In genomic region chr9:8542537-8542936, GRCh38 we compare ENCODE assay signal across 34 cellular contexts.
"Had no signal": no experiment of that assay in that cellular context is flagged by ENCODE, and none has a peak within 500 bp of the region (broad histone marks: within the 10 kb centered on the region; RNA-seq: fewer than 3 reads in every experiment).

No MANE protein-coding gene starts in this region.

- H3K27me3 ChIP-seq: ascending aorta, brain microvascular endothelial cell, breast epithelium had no signal

- H3K9me3 ChIP-seq: ascending aorta, breast epithelium had no signal

- H3K27me3 Mint-ChIP-seq: activated B cell treated with CpG ODN at 0.5 μM for 24 hours; activated CD4-positive, alpha-beta memory T cell treated with anti-CD3 and anti-CD28 coated beads for 36 hours; activated CD4-positive, alpha-beta T cell treated with anti-CD3 and anti-CD28 coated beads, Interleukin-2, amount 10 ng/mL, durations not matched to agents 24 days and 14 days; activated naive CD8-positive, alpha-beta T cell treated with anti-CD3 and anti-CD28 coated beads for 36 hours; activated T-helper 17 cell treated with anti-CD3 and anti-CD28 coated beads, Interleukin-2, amount 50 U/mL, for 72 hours had no signal

- ATAC-seq: activated CD8-positive, alpha-beta T cell treated with anti-CD3 and anti-CD28 coated beads for 36 hours; activated naive CD4-positive, alpha-beta T cell treated with anti-CD3 and anti-CD28 coated beads, Interleukin-2, amount 50 U/mL, for 72 hours; activated T-cell treated with anti-CD3 and anti-CD28 coated beads, Interleukin-2, amount 50 U/mL, for 4 hours; activated T-cell treated with anti-CD3 and anti-CD28 coated beads, Interleukin-2, amount 50 U/mL, for 72 hours; activated T-helper 17 cell treated with anti-CD3 and anti-CD28 coated beads, Interleukin-2, amount 50 U/mL, for 72 hours had no signal

- H3K27ac Mint-ChIP-seq: activated B cell treated with CpG ODN at 0.5 μM for 24 hours; activated CD4-positive, alpha-beta memory T cell treated with anti-CD3 and anti-CD28 coated beads for 36 hours; activated CD4-positive, alpha-beta T cell treated with anti-CD3 and anti-CD28 coated beads, Interleukin-2, amount 10 ng/mL, durations not matched to agents 24 days and 14 days; activated CD8-positive, alpha-beta T cell treated with anti-CD3 and anti-CD28 coated beads for 36 hours; activated naive CD4-positive, alpha-beta T cell treated with anti-CD3 and anti-CD28 coated beads for 36 hours; activated naive CD4-positive, alpha-beta T cell treated with anti-CD3 and anti-CD28 coated beads, Interleukin-2, amount 50 U/mL, for 72 hours; activated naive CD8-positive, alpha-beta T cell treated with anti-CD3 and anti-CD28 coated beads for 36 hours; activated T-helper 1 cell treated with anti-CD3 and anti-CD28 coated beads, Interleukin-12 subunit alpha, Interleukin-12 subunit beta, Interleukin-2, Interleukin-4 antibody, amounts not matched to agents 30 ng/mL and 10 ng/mL and 1 ng/mL, durations not matched to agents 14 hours and 24 hours and 36 hours; activated T-helper 17 cell treated with anti-CD3 and anti-CD28 coated beads, Interleukin-2, amount 50 U/mL, for 72 hours; T-helper 1 cell treated with Interleukin-12 subunit alpha and Interleukin-12 subunit beta and Interleukin-4 antibody, amounts not matched to agents 30 μg/mL and 1 μg/mL, for 36 hours; T-helper 2 cell treated with Interferon-gamma antibody and Interleukin-4, amounts not matched to agents 5 μg/mL and 100 μg/mL, for 36 hours had no signal

- H3K4me3 Mint-ChIP-seq: activated B cell treated with CpG ODN at 0.5 μM for 24 hours; activated CD4-positive, alpha-beta memory T cell treated with anti-CD3 and anti-CD28 coated beads for 36 hours; activated CD4-positive, alpha-beta T cell treated with anti-CD3 and anti-CD28 coated beads, Interleukin-2, amount 10 ng/mL, durations not matched to agents 24 days and 14 days; activated CD8-positive, alpha-beta T cell treated with anti-CD3 and anti-CD28 coated beads for 36 hours; activated naive CD4-positive, alpha-beta T cell treated with anti-CD3 and anti-CD28 coated beads for 36 hours; activated naive CD8-positive, alpha-beta T cell treated with anti-CD3 and anti-CD28 coated beads for 36 hours; activated T-cell treated with anti-CD3 and anti-CD28 coated beads, Interleukin-2, amount 50 U/mL, for 4 hours; activated T-cell treated with anti-CD3 and anti-CD28 coated beads, Interleukin-2, amount 50 U/mL, for 72 hours; activated T-helper 1 cell treated with anti-CD3 and anti-CD28 coated beads, Interleukin-12 subunit alpha, Interleukin-12 subunit beta, Interleukin-2, Interleukin-4 antibody, amounts not matched to agents 30 ng/mL and 10 ng/mL and 1 ng/mL, durations not matched to agents 14 hours and 24 hours and 36 hours; activated T-helper 17 cell treated with anti-CD3 and anti-CD28 coated beads, Interleukin-2, amount 50 U/mL, for 72 hours; T-helper 1 cell treated with Interleukin-12 subunit alpha and Interleukin-12 subunit beta and Interleukin-4 antibody, amounts not matched to agents 30 μg/mL and 1 μg/mL, for 36 hours; T-helper 2 cell treated with Interferon-gamma antibody and Interleukin-4, amounts not matched to agents 5 μg/mL and 100 μg/mL, for 36 hours had no signal

- DNase-seq: activated B cell treated with CpG ODN at 0.5 μM for 24 hours; activated CD4-positive, alpha-beta memory T cell treated with anti-CD3 and anti-CD28 coated beads for 36 hours; activated CD4-positive, alpha-beta T cell treated with anti-CD3 and anti-CD28 coated beads for 4 hours; activated CD4-positive, alpha-beta T cell treated with anti-CD3 and anti-CD28 coated beads, Interleukin-2, amount 10 ng/mL, durations not matched to agents 24 days and 14 days; activated CD4-positive, alpha-beta T cell treated with anti-CD3 and anti-CD28 coated beads, Interleukin-2, amount 50 U/mL, for 1 hour; activated CD4-positive, alpha-beta T cell treated with anti-CD3 and anti-CD28 coated beads, Interleukin-2, amount 50 U/mL, for 4 hours; activated CD4-positive, CD25-positive, alpha-beta regulatory T cell treated with anti-CD3 and anti-CD28 coated beads, Interleukin-2, amount 50 U/mL, for 72 hours; activated CD8-positive, alpha-beta memory T cell treated with anti-CD3 and anti-CD28 coated beads, Interleukin-2, amount 50 U/mL, for 4 hours; activated CD8-positive, alpha-beta T cell treated with anti-CD3 and anti-CD28 coated beads for 36 hours; activated effector memory CD4-positive, alpha-beta T cell treated with anti-CD3 and anti-CD28 coated beads, Interleukin-2, amount 50 U/mL, for 16 hours; activated gamma-delta T cell treated with Interleukin-2 at 50 U/mL for 16 hours; activated naive CD4-positive, alpha-beta T cell; activated naive CD4-positive, alpha-beta T cell treated with anti-CD3 and anti-CD28 coated beads for 36 hours; activated naive CD4-positive, alpha-beta T cell treated with anti-CD3 and anti-CD28 coated beads, Interleukin-2, amount 50 U/mL, for 16 hours; activated naive CD8-positive, alpha-beta T cell treated with anti-CD3 and anti-CD28 coated beads for 36 hours; activated T-cell treated with anti-CD3 and anti-CD28 coated beads for 4 hours; activated T-cell treated with anti-CD3 and anti-CD28 coated beads, Interleukin-2, amount 50 U/mL, for 1 hour; activated T-cell treated with anti-CD3 and anti-CD28 coated beads, Interleukin-2, amount 50 U/mL, for 4 hours; activated T-cell treated with anti-CD3 and anti-CD28 coated beads, Interleukin-2, amount 50 U/mL, for 72 hours; amygdala; brain microvascular endothelial cell; central memory CD4-positive, alpha-beta T cell; T-helper 1 cell; T-helper 2 cell; T-helper 9 cell had no signal

- H3K36me3 Mint-ChIP-seq: activated CD4-positive, alpha-beta memory T cell treated with anti-CD3 and anti-CD28 coated beads for 36 hours; activated naive CD4-positive, alpha-beta T cell treated with anti-CD3 and anti-CD28 coated beads, Interleukin-2, amount 50 U/mL, for 72 hours; activated naive CD8-positive, alpha-beta T cell treated with anti-CD3 and anti-CD28 coated beads for 36 hours had no signal

- H3K4me1 Mint-ChIP-seq: activated B cell treated with CpG ODN at 0.5 μM for 24 hours; activated CD4-positive, alpha-beta T cell treated with anti-CD3 and anti-CD28 coated beads, Interleukin-2, amount 10 ng/mL, durations not matched to agents 24 days and 14 days; activated naive CD8-positive, alpha-beta T cell treated with anti-CD3 and anti-CD28 coated beads for 36 hours; activated T-helper 17 cell treated with anti-CD3 and anti-CD28 coated beads, Interleukin-2, amount 50 U/mL, for 72 hours had no signal

- H3K27ac ChIP-seq: ascending aorta, brain microvascular endothelial cell, breast epithelium, VCaP had no signal

- H3K9me3 Mint-ChIP-seq: activated B cell treated with CpG ODN at 0.5 μM for 24 hours; activated CD4-positive, alpha-beta memory T cell treated with anti-CD3 and anti-CD28 coated beads for 36 hours; activated CD4-positive, alpha-beta T cell treated with anti-CD3 and anti-CD28 coated beads, Interleukin-2, amount 10 ng/mL, durations not matched to agents 24 days and 14 days; activated CD8-positive, alpha-beta T cell treated with anti-CD3 and anti-CD28 coated beads for 36 hours; activated naive CD4-positive, alpha-beta T cell treated with anti-CD3 and anti-CD28 coated beads for 36 hours; activated naive CD4-positive, alpha-beta T cell treated with anti-CD3 and anti-CD28 coated beads, Interleukin-2, amount 50 U/mL, for 72 hours; activated naive CD8-positive, alpha-beta T cell treated with anti-CD3 and anti-CD28 coated beads for 36 hours; activated T-cell treated with anti-CD3 and anti-CD28 coated beads, Interleukin-2, amount 50 U/mL, for 72 hours; activated T-helper 1 cell treated with anti-CD3 and anti-CD28 coated beads, Interleukin-12 subunit alpha, Interleukin-12 subunit beta, Interleukin-2, Interleukin-4 antibody, amounts not matched to agents 30 ng/mL and 10 ng/mL and 1 ng/mL, durations not matched to agents 14 hours and 24 hours and 36 hours; activated T-helper 17 cell treated with anti-CD3 and anti-CD28 coated beads, Interleukin-2, amount 50 U/mL, for 72 hours; T-helper 1 cell treated with Interleukin-12 subunit alpha and Interleukin-12 subunit beta and Interleukin-4 antibody, amounts not matched to agents 30 μg/mL and 1 μg/mL, for 36 hours; T-helper 2 cell treated with Interferon-gamma antibody and Interleukin-4, amounts not matched to agents 5 μg/mL and 100 μg/mL, for 36 hours had no signal

- H3K4me3 ChIP-seq: ascending aorta, breast epithelium had no signal

- H3K4me1 ChIP-seq: ascending aorta, breast epithelium had no signal

- H3K36me3 ChIP-seq: ascending aorta, brain microvascular endothelial cell, breast epithelium had no signal

- FAIRE-seq: TTC549 had no signal
